In genomic region chr7:137999496-138000080, GRCh38 we compare ENCODE assay signal across 2 cellular contexts.
TF ChIP-seq lines count a peak whose summit lies in the region.

No MANE protein-coding gene starts in this region.

TF ChIP-seq in SK-N-SH, 30 proteins besides CTCF, POLR2A, EP300 and RAD21 (continued from another document):
- no peak for TF ChIP-seq REST (IDR thresholded peaks at IDR 0.05; ENCODE audit: low read depth, low read length)
- no peak for TF ChIP-seq GATA2 (CRISPR knock-in tag; IDR thresholded peaks at IDR 0.05)
- no peak for TF ChIP-seq RFX5 (IDR thresholded peaks at IDR 0.05; ENCODE audit: low read length)
- no peak for TF ChIP-seq NRF1 (IDR thresholded peaks at IDR 0.05; ENCODE audit: low read depth, low read length)
- no peak for TF ChIP-seq MEF2A (IDR thresholded peaks at IDR 0.05; ENCODE audit: borderline replicate concordance, low read depth)
- TF ChIP-seq SMC3 (IDR thresholded peaks at IDR 0.05; ENCODE audit: low read depth, low read length), result no peak
- no peak for TF ChIP-seq ELF1 (IDR thresholded peaks at IDR 0.05)
- TF ChIP-seq FOXJ3 (CRISPR knock-in tag; IDR thresholded peaks at IDR 0.05), result no peak
- TF ChIP-seq ZBTB33 (IDR thresholded peaks at IDR 0.05; ENCODE audit: borderline replicate concordance, low read depth), result no peak
- no peak for TF ChIP-seq RXRA (IDR thresholded peaks at IDR 0.05; ENCODE audit: borderline replicate concordance, low read depth)
- TF ChIP-seq PBX3 (IDR thresholded peaks at IDR 0.05), result no peak
- TF ChIP-seq FOSL2 (IDR thresholded peaks at IDR 0.05; ENCODE audit: borderline replicate concordance, low read depth), result no peak
- no peak for TF ChIP-seq MAX (IDR thresholded peaks at IDR 0.05; ENCODE audit: low read depth)
- no peak for TF ChIP-seq TEAD4 (IDR thresholded peaks at IDR 0.05; ENCODE audit: borderline replicate concordance, insufficient read depth)
- no peak for TF ChIP-seq CHD2 (IDR thresholded peaks at IDR 0.05; ENCODE audit: low read length, partially characterized antibody)

TF ChIP-seq in SK-N-SH treated with all-trans-retinoic acid at 6 μM for 48 hours, 23 proteins besides CTCF, POLR2A, EP300 and RAD21 (continued from another document):
- TF ChIP-seq CREB5 (CRISPR knock-in tag; IDR thresholded peaks at IDR 0.05; ENCODE audit: low read depth) (no peak), ARNTL (CRISPR knock-in tag; IDR thresholded peaks at IDR 0.05; ENCODE audit: borderline replicate concordance, low read depth) (no peak), GLIS3 (CRISPR knock-in tag; IDR thresholded peaks at IDR 0.05) (no peak), BACH2 (CRISPR knock-in tag; IDR thresholded peaks at IDR 0.05; ENCODE audit: borderline replicate concordance) (no peak), SNAI2 (CRISPR knock-in tag; IDR thresholded peaks at IDR 0.05) (no peak), RARB (CRISPR knock-in tag; IDR thresholded peaks at IDR 0.05) (no peak), CSDC2 (CRISPR knock-in tag; IDR thresholded peaks at IDR 0.05) (no peak), PPARA (CRISPR knock-in tag; IDR thresholded peaks at IDR 0.05; ENCODE audit: borderline replicate concordance) (no peak)
